In the genomic region with DNA sequence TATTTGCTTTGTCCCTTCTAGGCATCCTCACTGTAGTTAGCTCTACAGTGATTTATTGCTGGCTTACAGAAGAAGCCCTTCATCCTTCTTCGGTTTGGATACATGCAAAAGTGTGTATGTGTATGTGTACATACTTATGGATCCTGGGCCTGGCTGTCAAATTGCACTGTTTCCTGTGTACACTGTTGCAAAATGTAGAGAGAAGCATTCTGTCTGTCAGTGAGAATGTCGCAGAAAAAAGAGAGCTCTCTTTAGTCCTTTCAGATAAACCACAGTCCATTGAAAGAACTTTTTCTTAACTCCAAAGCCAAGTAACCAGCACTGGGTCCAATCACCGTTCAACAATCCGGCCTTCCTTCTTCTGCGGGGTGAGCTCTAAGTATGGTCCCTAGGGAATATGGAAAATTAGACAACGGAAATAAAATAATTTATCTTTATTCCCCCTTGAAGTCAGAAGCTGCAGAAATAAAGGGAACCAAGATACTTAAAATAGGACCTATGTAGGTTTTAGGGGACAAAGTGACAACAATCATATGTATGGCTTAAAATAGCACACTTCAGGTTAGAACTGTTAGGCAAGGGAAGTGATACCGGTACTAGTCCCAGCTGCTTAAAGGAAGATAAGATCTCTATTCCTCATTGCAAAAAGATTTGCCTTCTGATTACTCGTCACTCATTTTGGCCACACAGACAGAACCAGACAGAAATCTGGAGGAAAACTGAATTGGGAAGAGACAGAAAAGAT, we compare ENCODE assay signal across 20 cellular contexts.
DNase-seq lines count a peak whose midpoint lies in the region; ATAC-seq, FAIRE-seq and TF ChIP-seq lines count a peak whose summit lies in the region.
"Had no signal": no experiment of that assay in that cellular context is flagged by ENCODE, and none has a peak within 500 bp of the region (broad histone marks: within the 10 kb centered on the region; RNA-seq: fewer than 3 reads in every experiment).

No MANE protein-coding gene starts in this region.

- no peaks in the 10 kb centered on the region for H3K36me3 Mint-ChIP-seq in endodermal cell (ENCODE audit: low read depth)
- H3K36me3 Mint-ChIP-seq in naive thymus-derived CD8-positive, alpha-beta T cell: peaks cover 0 to 7% (median 0%) of the 10 kb centered on the region in 3 donors
- H3K36me3 Mint-ChIP-seq: brain had no signal

- H3K9ac ChIP-seq in endodermal cell (ENCODE audit: extremely low read depth, low read length, poor library complexity, severe bottlenecking): no peak overlapping the region

- peak; percentile 66 for FAIRE-seq in GM12892 (lab: Jason Lieb, UNC)

- no peak overlapping the region for H3K27ac Mint-ChIP-seq in endodermal cell
- H3K27ac Mint-ChIP-seq in naive thymus-derived CD8-positive, alpha-beta T cell: no peak overlapping the region
- H3K27ac Mint-ChIP-seq: brain, HFFc6 had no signal

- in situ Hi-C loops in KBM-7 (cut with MboI; ENCODE audit: low pct_unique_long_range_greater_than_20kb, low sequenced_read_pairs): no loop called here

- H3K4me1 Mint-ChIP-seq in endodermal cell: no peaks in the 10 kb centered on the region
- H3K4me1 Mint-ChIP-seq in naive thymus-derived CD8-positive, alpha-beta T cell: peaks cover 8 to 39% (median 12%) of the 10 kb centered on the region in 4 donors
- H3K4me1 Mint-ChIP-seq: brain had no signal

- H3K27ac ChIP-seq in endodermal cell (ENCODE audit: low read depth, low read length): no peak overlapping the region
- H3K27ac ChIP-seq: lower lobe of right lung, transverse colon, VCaP had no signal

- H3K9me3 ChIP-seq in endodermal cell (ENCODE audit: control insufficient read depth, low read length): peaks cover 10% of the 10 kb centered on the region

- H3K9me3 Mint-ChIP-seq in endodermal cell: peaks cover 7% of the 10 kb centered on the region
- H3K9me3 Mint-ChIP-seq in naive thymus-derived CD8-positive, alpha-beta T cell: peaks cover 0 to 2% (median 0%) of the 10 kb centered on the region in 9 donors
- H3K9me3 Mint-ChIP-seq: HFFc6, neural crest cell had no signal

- peaks cover 55% of the 10 kb centered on the region for H3K27me3 Mint-ChIP-seq in endodermal cell (ENCODE audit: insufficient read depth)
- peaks cover 0 to 7% (median 2%) of the 10 kb centered on the region in 5 donors for H3K27me3 Mint-ChIP-seq in naive thymus-derived CD8-positive, alpha-beta T cell

- DNase-seq in GM12892 (ENCODE audit: insufficient read length) (no peak), KBM-7 (peak; percentile 32), endodermal cell (peak; percentile 2), GDM1 (lab: John Stamatoyannopoulos, UW) (no peak), HK-2 (ENCODE audit: unreplicated experiment) (no peak)
- no peak for DNase-seq in naive thymus-derived CD8-positive, alpha-beta T cell
- DNase-seq: activated gamma-delta T cell; DMS79; effector CD4-positive, alpha-beta T cell; HFFc6; lower lobe of right lung; NCI-H2029 treated with DMSO at 0.1 percent for 48 hours; NCI-H748 treated with DMSO at 0.1 percent for 48 hours; right cardiac atrium; transverse colon had no signal

- no peaks in the 10 kb centered on the region for H3K4me1 ChIP-seq in endodermal cell (ENCODE audit: control insufficient read depth, insufficient read depth, low read length)
- H3K4me1 ChIP-seq: lower lobe of right lung, transverse colon had no signal

- H3K4me3 Mint-ChIP-seq in endodermal cell: no peak overlapping the region
- no peak overlapping the region for H3K4me3 Mint-ChIP-seq in naive thymus-derived CD8-positive, alpha-beta T cell
- H3K4me3 Mint-ChIP-seq: brain, HFFc6, neural crest cell had no signal

- no peak for TF ChIP-seq CTCF in endodermal cell (conservative IDR thresholded peaks at IDR 0.05)

- H3K27me3 ChIP-seq in endodermal cell (ENCODE audit: control insufficient read depth, insufficient read depth, low read length, poor library complexity, severe bottlenecking): no peaks in the 10 kb centered on the region
- H3K27me3 ChIP-seq: transverse colon had no signal

- TF ChIP-seq POLR2A in GM12892 (IDR thresholded peaks at IDR 0.05; ENCODE audit: low read depth, low read length): no peak

- no peaks in the 10 kb centered on the region for H3K36me3 ChIP-seq in endodermal cell (ENCODE audit: control insufficient read depth, insufficient read depth, low read length)
- H3K36me3 ChIP-seq: lower lobe of right lung, transverse colon had no signal

- POLR2A ChIA-PET in naive thymus-derived CD8-positive, alpha-beta T cell (lab: Charles Lee): no interaction called here

- WGBS in endodermal cell (ENCODE audit: insufficient coverage in 1 of 2, insufficient read length in 1 of 2), 2 experiments: 94 to 100% methylated on average over 4 to 8 of the region's 8 CpGs

- no peak overlapping the region for H3K4me3 ChIP-seq in endodermal cell (ENCODE audit: low read length)
- H3K4me3 ChIP-seq: lower lobe of right lung, transverse colon had no signal

- peak; percentile 57 for ATAC-seq in GM21529 (IDR thresholded peaks at IDR 0.05; ENCODE audit: unreplicated experiment)
- no peak for ATAC-seq in naive thymus-derived CD8-positive, alpha-beta T cell
- no peak for ATAC-seq in GM18909 (IDR thresholded peaks at IDR 0.05; ENCODE audit: poor library complexity, unreplicated experiment)
- ATAC-seq: lower lobe of right lung, right cardiac atrium had no signal

Comparison
In these comparisons a context has a peak if more than half of its experiments do, and no peak if none do; other contexts are left out.
1. DNase-seq: peak in KBM-7 (single experiment) and endodermal cell (single experiment); none in GM12892 (single experiment), GDM1 (single experiment), HK-2 (single experiment) and naive thymus-derived CD8-positive, alpha-beta T cell (0 of 10).